In the genomic region with DNA sequence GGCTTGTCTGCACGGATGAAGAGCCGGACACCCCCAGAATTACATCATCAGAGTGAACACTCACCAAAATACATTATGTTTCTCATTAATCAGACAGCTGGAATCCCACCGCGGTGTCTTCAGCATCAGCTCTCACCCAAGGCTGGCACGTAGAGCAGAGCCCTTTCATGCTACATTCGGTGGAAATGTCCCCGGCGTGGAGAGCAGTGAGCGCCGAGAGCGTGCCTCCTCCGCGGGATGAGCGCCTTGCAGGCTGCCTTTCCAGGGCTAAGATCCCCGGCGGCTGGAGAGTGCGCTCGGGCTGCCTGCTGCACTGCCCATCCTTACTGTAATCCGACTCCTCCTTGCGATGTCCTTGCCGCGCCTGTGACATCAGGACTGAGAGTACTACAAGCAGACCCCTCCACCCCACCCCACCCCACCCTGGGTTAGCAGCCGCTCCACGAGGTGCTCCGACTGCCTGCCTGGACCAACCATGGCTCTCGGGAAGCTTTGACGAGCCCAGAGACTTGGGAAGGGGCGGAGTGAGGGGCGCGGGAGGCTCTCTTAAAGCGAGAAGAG, we compare ENCODE assay signal across 10 cellular contexts. TPM values are rescaled to one million over a fixed set of nuclear protein-coding genes. Genes with fewer than 3 reads are reported as not detected.
DNase-seq lines count a peak whose midpoint lies in the region; TF ChIP-seq lines count a peak whose summit lies in the region.
"Had no signal": no experiment of that assay in that cellular context is flagged by ENCODE, and none has a peak within 500 bp of the region (broad histone marks: within the 10 kb centered on the region; RNA-seq: fewer than 3 reads in every experiment).

Gene ZNF385D (minus strand): TSS at position 380 of the 561 bp plus-strand sequence. CDS start 294 bp downstream, at position 86.

- H3K4me3 ChIP-seq in right atrium auricular region = peak within 1 kb of the TSS; percentile 37 to 61

- no peak for TF ChIP-seq CTCF in right atrium auricular region (IDR thresholded peaks at IDR 0.05)
- TF ChIP-seq CTCF in progenitor cell of endocrine pancreas (IDR thresholded peaks at IDR 0.05; ENCODE audit: unreplicated experiment) = no peak

- no peaks in the 10 kb centered on the region for H3K9me3 Mint-ChIP-seq in progenitor cell of endocrine pancreas (ENCODE audit: low read depth)
- H3K9me3 Mint-ChIP-seq: memory B cell had no signal

- peaks cover 0 to 25% of the 10 kb centered on the region in 2 donors for H3K4me1 ChIP-seq in right atrium auricular region

- H3K4me1 Mint-ChIP-seq in progenitor cell of endocrine pancreas (ENCODE audit: low read depth) = peaks cover 7% of the 10 kb centered on the region
- H3K4me1 Mint-ChIP-seq: memory B cell had no signal

- peaks cover 42% of the 10 kb centered on the region for H3K27me3 Mint-ChIP-seq in progenitor cell of endocrine pancreas
- H3K27me3 Mint-ChIP-seq: memory B cell had no signal

- H3K36me3 Mint-ChIP-seq in progenitor cell of endocrine pancreas (ENCODE audit: insufficient read depth) = no peaks in the 10 kb centered on the region
- H3K36me3 Mint-ChIP-seq: memory B cell had no signal

- H3K9me3 ChIP-seq in right atrium auricular region = no peaks in the 10 kb centered on the region

- DNase-seq in GM03348 (ENCODE audit: low spot score) (peak; percentile 77), amygdala (lab: John Stamatoyannopoulos, UW) (peak in 39 of 56 donors; percentile 1 to 62 (median 13)), right atrium auricular region (ENCODE audit: low spot score) (peak; percentile 70), progenitor cell of endocrine pancreas (ENCODE audit: low spot score, unreplicated experiment) (peak; percentile 22), NCI-H2196 (lab: John Stamatoyannopoulos, UW; ENCODE audit: unreplicated experiment) (no peak), NCI-H1092 (lab: John Stamatoyannopoulos, UW) (no peak)
- no peak for DNase-seq in stimulated activated CD4-positive, alpha-beta T cell treated with anti-CD3 and anti-CD28 coated beads, Interleukin-2, amount 100 ng/mL, for 48 hours
- DNase-seq in stimulated activated CD4-positive, alpha-beta T cell treated with anti-CD3 and anti-CD28 coated beads, Interleukin-15, amount 100 ng/mL, for 24 hours = no peak
- DNase-seq: OCI-M1 had no signal

- H3K4me3 Mint-ChIP-seq in progenitor cell of endocrine pancreas (ENCODE audit: low read depth) = peak within 1 kb of the TSS; percentile 55
- H3K4me3 Mint-ChIP-seq: memory B cell had no signal

- H3K27ac Mint-ChIP-seq in progenitor cell of endocrine pancreas = peak within 1 kb of the TSS; percentile 53
- H3K27ac Mint-ChIP-seq: memory B cell had no signal

- no peaks in the 10 kb centered on the region for H3K36me3 ChIP-seq in right atrium auricular region

- H3K27me3 ChIP-seq in right atrium auricular region = no peaks in the 10 kb centered on the region

- peak within 1 kb of the TSS; percentile 74 to 78 for H3K27ac ChIP-seq in right atrium auricular region

RNA-seq across cellular contexts. Expression of gene ZNF385D, which starts in this region (rescaled TPM):
- total RNA-seq in right atrium auricular region = 1 to 10 TPM in 1 of 2 donors, under 1 TPM in 1; 0.59 to 1.1 TPM
- total RNA-seq in progenitor cell of endocrine pancreas = 0.10 and 0.47 TPM in 2 replicates

Comparison
In these comparisons a context has a peak if more than half of its experiments do, and no peak if none do; other contexts are left out.
1. Peak in DNase-seq in progenitor cell of endocrine pancreas; RNA of the gene not detected or under 1 TPM.
2. DNase-seq: peak in GM03348 (single experiment), amygdala (39 of 56) and right atrium auricular region (single experiment); none in stimulated activated CD4-positive, alpha-beta T cell treated with anti-CD3 and anti-CD28 coated beads, Interleukin-2, amount 100 ng/mL, for 48 hours (0 of 2), NCI-H2196 (single experiment), stimulated activated CD4-positive, alpha-beta T cell treated with anti-CD3 and anti-CD28 coated beads, Interleukin-15, amount 100 ng/mL, for 24 hours (single experiment) and NCI-H1092 (single experiment).